In the genomic region with DNA sequence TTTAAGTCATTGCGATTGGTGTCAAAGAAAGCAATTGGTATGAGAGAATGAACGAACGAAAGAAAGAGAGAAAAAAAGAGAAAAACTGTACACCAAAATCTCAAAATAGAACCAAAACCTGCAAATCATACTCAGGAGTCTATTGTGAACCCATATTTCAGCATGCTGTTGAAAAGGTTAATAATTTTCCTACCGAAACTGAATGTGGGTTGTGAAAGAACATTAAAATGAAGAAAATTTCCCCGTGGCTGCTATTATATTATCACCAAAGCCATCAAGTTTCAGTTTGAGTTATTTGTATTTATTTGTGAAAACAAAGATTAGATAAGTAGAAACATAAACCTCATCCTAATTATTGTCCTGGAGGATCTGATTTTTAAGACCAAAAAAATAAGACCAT, we compare ENCODE assay signal across 8 cellular contexts.
A peak's percentile ranks its signal among the peaks of the same experiment; 100 is the strongest.
ATAC-seq lines count a peak whose summit lies in the region.
"Not testable (repeated sequence)": the region's sequence is repeated elsewhere in the genome, so short reads cannot be mapped to it uniquely, and the experiment has no call there.

No MANE protein-coding gene starts in this region.

- not testable (repeated sequence) for H3K27ac Mint-ChIP-seq in activated T-helper 17 cell treated with anti-CD3 and anti-CD28 coated beads, Interleukin-2, amount 50 U/mL, for 72 hours

- peak; percentile 62 for ATAC-seq in GM18517 (IDR thresholded peaks at IDR 0.05; ENCODE audit: unreplicated experiment)
- peak; percentile 77 for ATAC-seq in GM19025 (IDR thresholded peaks at IDR 0.05; ENCODE audit: low read depth, unreplicated experiment)
- ATAC-seq in GM19467 (IDR thresholded peaks at IDR 0.05; ENCODE audit: unreplicated experiment): peak; percentile 59
- peak; percentile 66 for ATAC-seq in HG02610 (IDR thresholded peaks at IDR 0.05; ENCODE audit: unreplicated experiment)
- peak; percentile 42 for ATAC-seq in HG02870 (IDR thresholded peaks at IDR 0.05; ENCODE audit: unreplicated experiment)
- ATAC-seq in HG03066 (IDR thresholded peaks at IDR 0.05; ENCODE audit: low read depth, unreplicated experiment): peak; percentile 43
- peak; percentile 56 for ATAC-seq in HG03378 (IDR thresholded peaks at IDR 0.05; ENCODE audit: unreplicated experiment)
- peak; percentile 6 for ATAC-seq in activated T-helper 17 cell treated with anti-CD3 and anti-CD28 coated beads, Interleukin-2, amount 50 U/mL, for 72 hours (replicated peaks)

- not testable (repeated sequence) for H3K4me3 Mint-ChIP-seq in activated T-helper 17 cell treated with anti-CD3 and anti-CD28 coated beads, Interleukin-2, amount 50 U/mL, for 72 hours

- not testable (repeated sequence) for H3K36me3 Mint-ChIP-seq in activated T-helper 17 cell treated with anti-CD3 and anti-CD28 coated beads, Interleukin-2, amount 50 U/mL, for 72 hours (ENCODE audit: low read depth)

- not testable (repeated sequence) for H3K4me1 Mint-ChIP-seq in activated T-helper 17 cell treated with anti-CD3 and anti-CD28 coated beads, Interleukin-2, amount 50 U/mL, for 72 hours

- not testable (repeated sequence) for H3K27me3 Mint-ChIP-seq in activated T-helper 17 cell treated with anti-CD3 and anti-CD28 coated beads, Interleukin-2, amount 50 U/mL, for 72 hours

- H3K9me3 Mint-ChIP-seq in activated T-helper 17 cell treated with anti-CD3 and anti-CD28 coated beads, Interleukin-2, amount 50 U/mL, for 72 hours: not testable (repeated sequence)

Comparison
In these comparisons a context has a peak if more than half of its experiments do, and no peak if none do; other contexts are left out.
1. Peak in every context shown above with its lines: ATAC-seq.
2. ATAC-seq: peak in every context shown above with its lines; median percentile 77 in GM19025; 66 in HG02610; 62 in GM18517; 59 in GM19467; 56 in HG03378; 43 in HG03066; 42 in HG02870; 6 in activated T-helper 17 cell treated with anti-CD3 and anti-CD28 coated beads, Interleukin-2, amount 50 U/mL, for 72 hours.